ENCODE assay signal across 15 cellular contexts in genomic region chr5:33890147-33890546, GRCh38. TPM values are rescaled to one million over a fixed set of nuclear protein-coding genes. Genes with fewer than 3 reads are reported as not detected.
DNase-seq lines count a peak whose midpoint lies in the region; ATAC-seq and TF ChIP-seq lines count a peak whose summit lies in the region.
"Had no signal": no experiment of that assay in that cellular context is flagged by ENCODE, and none has a peak within 500 bp of the region (broad histone marks: within the 10 kb centered on the region; RNA-seq: fewer than 3 reads in every experiment).

No MANE protein-coding gene starts in this region.

- H4K5ac ChIP-seq in mesendoderm (ENCODE audit: low read length): no peak overlapping the region

- 18 to 31% (median 26%) methylated on average over 3 of the region's 3 CpGs for WGBS in heart left ventricle, 4 donors
- WGBS in mesendoderm (ENCODE audit: extremely low coverage, insufficient coverage, low lambda C conversion rate): no CpG with 5 or more reads among the region's 3 CpGs
- 19 to 30% methylated on average over 2 to 3 of the region's 3 CpGs for WGBS in upper lobe of left lung, 2 donors

- no peak overlapping the region for H3K18ac ChIP-seq in mesendoderm (ENCODE audit: low read length)

- H3K4me3 ChIP-seq in heart left ventricle (peak overlapping the region in 9 of 12 donors; percentile 39 to 61 (median 52)), mesendoderm (ENCODE audit: low read length) (no peak overlapping the region), upper lobe of left lung (peak overlapping the region in 3 of 4 donors; percentile 19 to 48 (median 46))

- TF ChIP-seq POLR2A in heart left ventricle (IDR thresholded peaks at IDR 0.05): no peak
- no peak for TF ChIP-seq POLR2A in upper lobe of left lung (IDR thresholded peaks at IDR 0.05)

- DNase-seq in heart left ventricle: no peak
- no peak for DNase-seq in left ventricle myocardium superior
- peak; percentile 15 for DNase-seq in dedifferentiated amniotic fluid mesenchymal stem cell (ENCODE audit: extremely low spot score)
- DNase-seq in mesendoderm: peak; percentile 12
- DNase-seq in upper lobe of left lung: no peak
- no peak for DNase-seq in AG08396 (ENCODE audit: low spot score)
- DNase-seq: activated T-cell treated with anti-CD3 and anti-CD28 coated beads for 4 hours, NCI-H1436 treated with DMSO at 0.1 percent for 48 hours, T-helper 9 cell had no signal

- no peak overlapping the region for H3K4ac ChIP-seq in mesendoderm (ENCODE audit: low read depth, low read length)

- H2BK15ac ChIP-seq in mesendoderm (replicated peaks; ENCODE audit: low read depth): no peak overlapping the region

- H3K79me1 ChIP-seq in mesendoderm (ENCODE audit: low read length): peaks cover 3% of the 10 kb centered on the region

- ATAC-seq in heart left ventricle (no peak), left ventricle myocardium superior (no peak), upper lobe of left lung (ENCODE audit: low FRiP score in 2 of 2) (no peak), GM21423 (IDR thresholded peaks at IDR 0.05; ENCODE audit: unreplicated experiment) (no peak), HG02798 (IDR thresholded peaks at IDR 0.05; ENCODE audit: poor library complexity, unreplicated experiment) (no peak)
- ATAC-seq: HCT116 had no signal

- no peak for TF ChIP-seq EP300 in upper lobe of left lung (IDR thresholded peaks at IDR 0.05)

- no peak overlapping the region for H2BK5ac ChIP-seq in mesendoderm (ENCODE audit: low read length)

- H3K4me1 ChIP-seq in heart left ventricle (peaks cover 0 to 30% (median 6%) of the 10 kb centered on the region in 12 donors), mesendoderm (ENCODE audit: control insufficient read depth, low read depth, low read length) (peaks cover 2% of the 10 kb centered on the region), upper lobe of left lung (peaks cover 8 to 14% (median 9%) of the 10 kb centered on the region in 4 donors)
- H3K4me1 ChIP-seq: parathyroid adenoma had no signal

- H3K9ac ChIP-seq in mesendoderm (ENCODE audit: low read length): no peak overlapping the region
- H3K9ac ChIP-seq: parathyroid adenoma had no signal

- H3K79me2 ChIP-seq in mesendoderm (ENCODE audit: control insufficient read depth, insufficient read depth, low read length): no peaks in the 10 kb centered on the region
- H3K79me2 ChIP-seq: parathyroid adenoma had no signal

- H3K36me3 ChIP-seq in heart left ventricle (no peaks in the 10 kb centered on the region), mesendoderm (ENCODE audit: control insufficient read depth, insufficient read depth, low read length) (no peaks in the 10 kb centered on the region), upper lobe of left lung (no peaks in the 10 kb centered on the region)

- H3K56ac ChIP-seq in mesendoderm (ENCODE audit: low read length): no peak overlapping the region

- intact Hi-C loops in heart left ventricle (cut with DNase I): loop anchor here in 1 of 10 donors (10.0 kb wide), 1 partner anchor 115 kb away; no protein-coding TSS in a partner anchor
- intact Hi-C loops in left ventricle myocardium superior (cut with micrococcal nuclease): no loop called here

- TF ChIP-seq CTCF in heart left ventricle (IDR thresholded peaks at IDR 0.05) (no peak), upper lobe of left lung (IDR thresholded peaks at IDR 0.05) (no peak)

- H2BK120ac ChIP-seq in mesendoderm (ENCODE audit: low read depth, low read length): no peak overlapping the region

- H3K4me2 ChIP-seq in mesendoderm (ENCODE audit: low read length): no peak overlapping the region

- H2AK5ac ChIP-seq in mesendoderm (ENCODE audit: low read length): no peak overlapping the region

- no peaks in the 10 kb centered on the region for H3K9me3 ChIP-seq in heart left ventricle
- H3K9me3 ChIP-seq in upper lobe of left lung: no peaks in the 10 kb centered on the region

- H3K23ac ChIP-seq in mesendoderm (ENCODE audit: low read length): no peak overlapping the region

- peaks cover 0 to 45% (median 12%) of the 10 kb centered on the region in 9 donors for H3K27me3 ChIP-seq in heart left ventricle
- no peaks in the 10 kb centered on the region for H3K27me3 ChIP-seq in mesendoderm (ENCODE audit: insufficient read depth, low read length, poor library complexity)
- H3K27me3 ChIP-seq in upper lobe of left lung: peaks cover 0 to 2% (median 0%) of the 10 kb centered on the region in 4 donors

- H3K27ac ChIP-seq in heart left ventricle: peak overlapping the region in 2 of 12 donors; percentile 24 to 37
- H3K27ac ChIP-seq in mesendoderm (ENCODE audit: low read depth, low read length): no peak overlapping the region
- H3K27ac ChIP-seq in upper lobe of left lung: peak overlapping the region in 2 of 4 donors; percentile 2 to 21
- H3K27ac ChIP-seq: parathyroid adenoma had no signal

- H4K8ac ChIP-seq in mesendoderm (ENCODE audit: low read depth, low read length): no peak overlapping the region

RNA-seq across cellular contexts. Expression of gene ADAMTS12, which starts 1.6 kb away (rescaled TPM):
- total RNA-seq in heart left ventricle (1 to 10 TPM; 1.0 to 4.7 (median 1.9) TPM), left ventricle myocardium superior (1.4 TPM), upper lobe of left lung (10 to 100 TPM in 2 of 6 donors, 1 to 10 TPM in 4; 2.3 to 16.8 (median 7.4) TPM)
- polyA plus RNA-seq in heart left ventricle: 1 to 10 TPM in 1 of 2 donors, under 1 TPM in 1; 0.72 to 1.2 TPM
- 2.5 TPM for polyA plus RNA-seq in mesendoderm (2013, experiment 1 of 2)
- polyA plus RNA-seq in mesendoderm (2013, experiment 2 of 2): 2.5 TPM
- total RNA-seq: OCI-LY7 had no signal

RNA-seq across cellular contexts. Expression of gene RXFP3, which starts 46.0 kb away (rescaled TPM):
- total RNA-seq in heart left ventricle (not detected), left ventricle myocardium superior (not detected), upper lobe of left lung (not detected)
- polyA plus RNA-seq in heart left ventricle: under 1 TPM in 1 of 2 donors, not detected in 1; 0.03 TPM
- polyA plus RNA-seq in mesendoderm (2013, experiment 1 of 2): 0.03 TPM
- not detected for polyA plus RNA-seq in mesendoderm (2013, experiment 2 of 2)
- total RNA-seq: A172, OCI-LY7 had no signal

Comparison
In these comparisons a context has a peak if more than half of its experiments do, and no peak if none do; other contexts are left out.
1. DNase-seq: peak in dedifferentiated amniotic fluid mesenchymal stem cell (single experiment) and mesendoderm (single experiment); none in heart left ventricle (0 of 5), left ventricle myocardium superior (single experiment), upper lobe of left lung (0 of 2) and AG08396 (single experiment).